ENCODE assay signal across 8 cellular contexts in genomic region chr3:43621406-43621973, GRCh38. TPM values are rescaled to one million over a fixed set of nuclear protein-coding genes. Genes with fewer than 3 reads are reported as not detected.
DNase-seq lines count a peak whose midpoint lies in the region; ATAC-seq lines count a peak whose summit lies in the region.

No MANE protein-coding gene starts in this region.

- H3K36me3 ChIP-seq in CD4-positive, alpha-beta memory T cell (ENCODE audit: insufficient read depth, low read length), result no peaks in the 10 kb centered on the region
- no peaks in the 10 kb centered on the region for H3K36me3 ChIP-seq in skeletal muscle satellite cell (ENCODE audit: insufficient read depth, low read length)

- POLR2A ChIA-PET in CD4-positive, alpha-beta memory T cell (lab: Charles Lee; ENCODE audit: partially characterized antibody), result interaction anchor here (1.1 to 3.2 kb wide), 3 partner anchors 13 to 717 kb away, joined by 4 to 27 read pairs (median 7); partner anchors contain the start of genes ABHD5 and TCAIM

- no peaks in the 10 kb centered on the region for H3K9me3 Mint-ChIP-seq in CD4-positive, alpha-beta memory T cell
- H3K9me3 Mint-ChIP-seq in activated naive CD8-positive, alpha-beta T cell treated with anti-CD3 and anti-CD28 coated beads, Interleukin-2, amount 50 U/mL, for 24 hours, result no peaks in the 10 kb centered on the region

- peaks cover 10 to 20% (median 13%) of the 10 kb centered on the region in 4 donors for H3K4me1 Mint-ChIP-seq in CD4-positive, alpha-beta memory T cell
- H3K4me1 Mint-ChIP-seq in activated naive CD8-positive, alpha-beta T cell treated with anti-CD3 and anti-CD28 coated beads, Interleukin-2, amount 50 U/mL, for 24 hours, result peaks cover 15% of the 10 kb centered on the region

- peak overlapping the region; percentile 95 for H3K4me2 ChIP-seq in skeletal muscle satellite cell (ENCODE audit: low read length)

- peak overlapping the region; percentile 36 to 59 for H3K4me3 ChIP-seq in CD4-positive, alpha-beta memory T cell (ENCODE audit: low read length in 2 of 2)
- H3K4me3 ChIP-seq in iPS-11a (ENCODE audit: low read depth, low read length), result peak overlapping the region; percentile 77
- peak overlapping the region; percentile 80 for H3K4me3 ChIP-seq in skeletal muscle satellite cell (ENCODE audit: low read length)

- CTCF ChIA-PET in CD4-positive, alpha-beta memory T cell (lab: Charles Lee; ENCODE audit: partially characterized antibody), result interaction anchor here (0.8 to 1.0 kb wide), 2 partner anchors 13 to 18 kb away, joined by 3 to 6 read pairs; no protein-coding TSS in a partner anchor

- no peaks in the 10 kb centered on the region for H3K27me3 ChIP-seq in CD4-positive, alpha-beta memory T cell (ENCODE audit: insufficient read depth, low read length)
- no peaks in the 10 kb centered on the region for H3K27me3 ChIP-seq in skeletal muscle satellite cell (ENCODE audit: control insufficient read depth, insufficient read depth, low read length)

- DNase-seq in CD4-positive, alpha-beta memory T cell, result no peak
- DNase-seq in activated naive CD8-positive, alpha-beta T cell treated with anti-CD3 and anti-CD28 coated beads, Interleukin-2, amount 50 U/mL, for 24 hours, result no peak
- no peak for DNase-seq in NCI-H1092 (lab: John Stamatoyannopoulos, UW)

- H3K27ac ChIP-seq in CD4-positive, alpha-beta memory T cell (ENCODE audit: low read depth, low read length), result peak overlapping the region; percentile 54

- H3K36me3 Mint-ChIP-seq in CD4-positive, alpha-beta memory T cell, result no peaks in the 10 kb centered on the region
- no peaks in the 10 kb centered on the region for H3K36me3 Mint-ChIP-seq in activated naive CD8-positive, alpha-beta T cell treated with anti-CD3 and anti-CD28 coated beads, Interleukin-2, amount 50 U/mL, for 24 hours (ENCODE audit: low read depth)

- H3K9me3 ChIP-seq in CD4-positive, alpha-beta memory T cell (ENCODE audit: control insufficient read depth in 1 of 2, low read length in 2 of 2), result no peaks in the 10 kb centered on the region
- no peaks in the 10 kb centered on the region for H3K9me3 ChIP-seq in skeletal muscle satellite cell (replicated peaks; ENCODE audit: low read length)

- H3K27me3 Mint-ChIP-seq in CD4-positive, alpha-beta memory T cell, result no peaks in the 10 kb centered on the region
- H3K27me3 Mint-ChIP-seq in activated naive CD8-positive, alpha-beta T cell treated with anti-CD3 and anti-CD28 coated beads, Interleukin-2, amount 50 U/mL, for 24 hours, result no peaks in the 10 kb centered on the region

- H3K27ac Mint-ChIP-seq in CD4-positive, alpha-beta memory T cell, result peak overlapping the region; percentile 59 to 87 (median 80)
- peak overlapping the region; percentile 47 for H3K27ac Mint-ChIP-seq in activated naive CD8-positive, alpha-beta T cell treated with anti-CD3 and anti-CD28 coated beads, Interleukin-2, amount 50 U/mL, for 24 hours

- ATAC-seq in HG03025 (IDR thresholded peaks at IDR 0.05; ENCODE audit: low FRiP score, unreplicated experiment) (peak; percentile 29), HG02763 (IDR thresholded peaks at IDR 0.05; ENCODE audit: unreplicated experiment) (no peak), HG03175 (IDR thresholded peaks at IDR 0.05; ENCODE audit: unreplicated experiment) (no peak)
- no peak for ATAC-seq in activated naive CD8-positive, alpha-beta T cell treated with anti-CD3 and anti-CD28 coated beads, Interleukin-2, amount 50 U/mL, for 24 hours

- H3K9ac ChIP-seq in skeletal muscle satellite cell (ENCODE audit: low read depth, low read length), result peak overlapping the region; percentile 92

- intact Hi-C loops in CD4-positive, alpha-beta memory T cell (cut with micrococcal nuclease), result loop anchor here (5.0 kb wide), 3 partner anchors 136 to 1659 kb away; partner anchors contain the start of genes TCAIM and ULK4

- peaks cover 12% of the 10 kb centered on the region for H3K4me1 ChIP-seq in CD4-positive, alpha-beta memory T cell (ENCODE audit: insufficient read depth, low read length)
- H3K4me1 ChIP-seq in skeletal muscle satellite cell (ENCODE audit: control insufficient read depth, insufficient read depth, low read length), result peaks cover 12% of the 10 kb centered on the region

- peak overlapping the region; percentile 85 to 94 (median 91) for H3K4me3 Mint-ChIP-seq in CD4-positive, alpha-beta memory T cell
- peak overlapping the region; percentile 86 for H3K4me3 Mint-ChIP-seq in activated naive CD8-positive, alpha-beta T cell treated with anti-CD3 and anti-CD28 coated beads, Interleukin-2, amount 50 U/mL, for 24 hours

RNA-seq across cellular contexts. Expression of gene ANO10, which starts 0.3 kb away (rescaled TPM):
- total RNA-seq in CD4-positive, alpha-beta memory T cell, result 1 to 10 TPM; 9.7 to 9.9 TPM
- polyA plus RNA-seq in CD4-positive, alpha-beta memory T cell, result 1 to 10 TPM; 8.6 to 9.6 TPM
- total RNA-seq in skeletal muscle satellite cell (2012; rRNA removed), result 25.3 and 26.0 TPM in 2 replicates
